In the genomic region with DNA sequence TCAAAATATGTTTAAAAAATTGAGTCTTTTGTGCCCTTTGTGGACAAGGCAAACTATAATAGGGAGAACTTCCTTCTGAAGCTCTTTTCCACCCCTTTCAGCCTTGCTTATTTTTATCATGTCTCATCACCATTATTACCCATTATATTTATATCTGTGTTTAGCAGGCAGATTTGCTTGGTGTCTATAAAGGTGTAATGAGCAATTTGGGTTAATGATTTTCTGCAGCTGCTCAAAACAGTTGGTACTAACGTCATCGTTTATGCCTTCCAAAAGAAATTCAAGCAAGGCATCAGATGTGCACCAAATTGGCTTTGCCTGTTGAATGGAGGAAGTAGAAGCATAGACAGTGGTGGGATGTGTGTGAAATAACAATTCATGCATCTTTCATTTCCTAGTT, we compare ENCODE assay signal across 29 cellular contexts.
DNase-seq lines count a peak whose midpoint lies in the region; FAIRE-seq and TF ChIP-seq lines count a peak whose summit lies in the region.
"Had no signal": no experiment of that assay in that cellular context is flagged by ENCODE, and none has a peak within 500 bp of the region (broad histone marks: within the 10 kb centered on the region; RNA-seq: fewer than 3 reads in every experiment).

No MANE protein-coding gene starts in this region.

- H4K20me1 ChIP-seq in KMS-11 (ENCODE audit: insufficient read depth) (no peaks in the 10 kb centered on the region), astrocyte (ENCODE audit: insufficient read depth, low read length) (no peaks in the 10 kb centered on the region), neural progenitor cell (ENCODE audit: low read depth) (no peaks in the 10 kb centered on the region)

- H3K9me3 Mint-ChIP-seq in astrocyte (ENCODE audit: unreplicated experiment), result peaks cover 2% of the 10 kb centered on the region
- H3K9me3 Mint-ChIP-seq in neural progenitor cell, result no peaks in the 10 kb centered on the region

- H3K9ac ChIP-seq in KMS-11 (no peak overlapping the region), astrocyte (ENCODE audit: low read length) (no peak overlapping the region), neural progenitor cell (no peak overlapping the region)

- TF ChIP-seq CTCF in KMS-11 (conservative IDR thresholded peaks at IDR 0.05; ENCODE audit: low read depth, low read length) (no peak), astrocyte (IDR thresholded peaks at IDR 0.05; ENCODE audit: insufficient read depth, low read depth, low read length) (no peak), neural progenitor cell (IDR thresholded peaks at IDR 0.05) (no peak)

- H3K4me3 ChIP-seq in KMS-11 (IDR thresholded peaks at IDR 0.05; ENCODE audit: insufficient read depth, low read depth, low read length) (no peak overlapping the region), astrocyte (ENCODE audit: insufficient read depth, low read depth, low read length) (no peak overlapping the region), neural progenitor cell (no peak overlapping the region)
- H3K4me3 ChIP-seq: colonic mucosa, SJCRH30, transverse colon had no signal

- H3F3A ChIP-seq in neural progenitor cell (ENCODE audit: low read depth), result no peaks in the 10 kb centered on the region

- H3K27me3 Mint-ChIP-seq in astrocyte (ENCODE audit: low read depth, unreplicated experiment) (no peaks in the 10 kb centered on the region), neural progenitor cell (ENCODE audit: insufficient read depth, low read depth) (no peaks in the 10 kb centered on the region)
- H3K27me3 Mint-ChIP-seq: activated B cell treated with CpG ODN at 0.5 μM for 24 hours; activated naive CD8-positive, alpha-beta T cell; activated T-cell treated with anti-CD3 and anti-CD28 coated beads, Interleukin-2, amount 50 U/mL, for 24 hours; CD8-positive, alpha-beta memory T cell had no signal

- no peak overlapping the region; the same call in 1 of the 2 replicates for H2AFZ ChIP-seq in KMS-11 (ENCODE audit: low read depth)
- peak overlapping the region; percentile 61 for H2AFZ ChIP-seq in astrocyte (ENCODE audit: low read depth, low read length)
- H2AFZ ChIP-seq in neural progenitor cell (replicated peaks), result no peak overlapping the region

- peaks cover 11% of the 10 kb centered on the region for H3K4me1 ChIP-seq in KMS-11 (ENCODE audit: low read depth, poor library complexity, severe bottlenecking)
- H3K4me1 ChIP-seq in astrocyte (ENCODE audit: insufficient read depth, low read length), result peaks cover 8% of the 10 kb centered on the region
- H3K4me1 ChIP-seq in neural progenitor cell, result no peaks in the 10 kb centered on the region
- H3K4me1 ChIP-seq: colonic mucosa, SJCRH30, transverse colon had no signal

- H3K4me3 Mint-ChIP-seq in astrocyte (ENCODE audit: unreplicated experiment) (no peak overlapping the region), neural progenitor cell (no peak overlapping the region)
- H3K4me3 Mint-ChIP-seq: activated B cell treated with CpG ODN at 0.5 μM for 24 hours; activated naive CD8-positive, alpha-beta T cell; activated T-cell treated with anti-CD3 and anti-CD28 coated beads, Interleukin-2, amount 50 U/mL, for 24 hours; CD8-positive, alpha-beta memory T cell; natural killer cell had no signal

- H3K27ac Mint-ChIP-seq in astrocyte (ENCODE audit: unreplicated experiment) (no peak overlapping the region), neural progenitor cell (peak overlapping the region; percentile 22)
- H3K27ac Mint-ChIP-seq: activated B cell treated with CpG ODN at 0.5 μM for 24 hours; activated naive CD8-positive, alpha-beta T cell; activated T-cell treated with anti-CD3 and anti-CD28 coated beads, Interleukin-2, amount 50 U/mL, for 24 hours; CD8-positive, alpha-beta memory T cell; natural killer cell had no signal

- no peak overlapping the region for H3K27ac ChIP-seq in KMS-11
- H3K27ac ChIP-seq in astrocyte (ENCODE audit: low read depth, low read length), result no peak overlapping the region
- no peak overlapping the region for H3K27ac ChIP-seq in neural progenitor cell
- H3K27ac ChIP-seq in substantia nigra (ENCODE audit: low read depth, low read length, poor library complexity, severe bottlenecking), result no peak overlapping the region
- H3K27ac ChIP-seq: colonic mucosa, epithelial cell of prostate, SJCRH30, transverse colon had no signal

- H3K4me2 ChIP-seq in KMS-11 (peak overlapping the region; percentile 45; the same call in 1 of the 2 replicates), astrocyte (ENCODE audit: low read length) (no peak overlapping the region), neural progenitor cell (no peak overlapping the region)

- FAIRE-seq in astrocyte (lab: Jason Lieb, UNC), result no peak
- FAIRE-seq: GM12892, RCC 7860 had no signal

- no peaks in the 10 kb centered on the region for H3K9me3 ChIP-seq in astrocyte (ENCODE audit: insufficient read depth, low read depth, low read length)
- H3K9me3 ChIP-seq in neural progenitor cell (ENCODE audit: low read depth), result peaks cover 3% of the 10 kb centered on the region
- H3K9me3 ChIP-seq: colonic mucosa, SJCRH30 had no signal

- H3K4me1 Mint-ChIP-seq in astrocyte (ENCODE audit: low read depth, unreplicated experiment) (peaks cover 13% of the 10 kb centered on the region), neural progenitor cell (peaks cover 3% of the 10 kb centered on the region)
- H3K4me1 Mint-ChIP-seq: activated B cell treated with CpG ODN at 0.5 μM for 24 hours; CD8-positive, alpha-beta memory T cell; natural killer cell had no signal

- no peaks in the 10 kb centered on the region for H3K79me2 ChIP-seq in KMS-11 (ENCODE audit: insufficient read depth, low read depth)
- no peaks in the 10 kb centered on the region for H3K79me2 ChIP-seq in astrocyte (ENCODE audit: insufficient read depth, low read length)
- no peaks in the 10 kb centered on the region for H3K79me2 ChIP-seq in neural progenitor cell (ENCODE audit: low read depth)

- H3K27me3 ChIP-seq in KMS-11 (ENCODE audit: insufficient read depth, low read depth) (no peaks in the 10 kb centered on the region), astrocyte (ENCODE audit: insufficient read depth, low read length) (no peaks in the 10 kb centered on the region), neural progenitor cell (no peaks in the 10 kb centered on the region)
- H3K27me3 ChIP-seq: colonic mucosa, SJCRH30, transverse colon had no signal

- H3K36me3 Mint-ChIP-seq in astrocyte (ENCODE audit: low read depth, unreplicated experiment) (no peaks in the 10 kb centered on the region), neural progenitor cell (no peaks in the 10 kb centered on the region)
- H3K36me3 Mint-ChIP-seq: activated naive CD8-positive, alpha-beta T cell had no signal

- DNase-seq in DMS 273 (lab: John Stamatoyannopoulos, UW; ENCODE audit: unreplicated experiment) (peak; percentile 76), astrocyte (ENCODE audit: low read depth) (no peak), neural progenitor cell (ENCODE audit: low spot score) (no peak), substantia nigra (lab: John Stamatoyannopoulos, UW) (no peak), NCI-H2029 (lab: John Stamatoyannopoulos, UW) (no peak)
- no peak for DNase-seq in NK-92 treated with Interleukin-12 subunit alpha and Interleukin-12 subunit beta, amount 100 ng/mL, for 24 hours (lab: John Stamatoyannopoulos, UW)
- DNase-seq: activated B cell treated with CpG ODN at 0.5 μM for 24 hours; activated CD4-positive, alpha-beta T cell treated with anti-CD3 and anti-CD28 coated beads, Interleukin-2, amount 50 U/mL, for 1 hour; activated effector memory CD4-positive, alpha-beta T cell treated with anti-CD3 and anti-CD28 coated beads, Interleukin-2, amount 50 U/mL, for 16 hours; activated T-cell treated with anti-CD3 and anti-CD28 coated beads, Interleukin-2, amount 50 U/mL, for 24 hours; CD8-positive, alpha-beta memory T cell; colonic mucosa; effector memory CD4-positive, alpha-beta T cell; islet precursor cell; KBM-7; natural killer cell; NCI-H1092 treated with DMSO at 0.1 percent for 48 hours; NCI-H187 treated with DMSO at 0.1 percent for 48 hours; NCI-H2227 treated with DMSO at 0.1 percent for 48 hours; retina; SJCRH30; stimulated activated CD8-positive, alpha-beta memory T cell treated with anti-CD3 and anti-CD28 coated beads, Interleukin-4, amount 100 ng/mL, for 48 hours; T-helper 1 cell; transverse colon had no signal

- H3K36me3 ChIP-seq in KMS-11 (ENCODE audit: insufficient read depth), result no peaks in the 10 kb centered on the region
- H3K36me3 ChIP-seq in astrocyte (ENCODE audit: insufficient read depth, low read length), result no peaks in the 10 kb centered on the region
- no peaks in the 10 kb centered on the region for H3K36me3 ChIP-seq in neural progenitor cell
- H3K36me3 ChIP-seq: colonic mucosa, SJCRH30, transverse colon had no signal
